ENCODE assay signal across 1 cellular context in the genomic region with DNA sequence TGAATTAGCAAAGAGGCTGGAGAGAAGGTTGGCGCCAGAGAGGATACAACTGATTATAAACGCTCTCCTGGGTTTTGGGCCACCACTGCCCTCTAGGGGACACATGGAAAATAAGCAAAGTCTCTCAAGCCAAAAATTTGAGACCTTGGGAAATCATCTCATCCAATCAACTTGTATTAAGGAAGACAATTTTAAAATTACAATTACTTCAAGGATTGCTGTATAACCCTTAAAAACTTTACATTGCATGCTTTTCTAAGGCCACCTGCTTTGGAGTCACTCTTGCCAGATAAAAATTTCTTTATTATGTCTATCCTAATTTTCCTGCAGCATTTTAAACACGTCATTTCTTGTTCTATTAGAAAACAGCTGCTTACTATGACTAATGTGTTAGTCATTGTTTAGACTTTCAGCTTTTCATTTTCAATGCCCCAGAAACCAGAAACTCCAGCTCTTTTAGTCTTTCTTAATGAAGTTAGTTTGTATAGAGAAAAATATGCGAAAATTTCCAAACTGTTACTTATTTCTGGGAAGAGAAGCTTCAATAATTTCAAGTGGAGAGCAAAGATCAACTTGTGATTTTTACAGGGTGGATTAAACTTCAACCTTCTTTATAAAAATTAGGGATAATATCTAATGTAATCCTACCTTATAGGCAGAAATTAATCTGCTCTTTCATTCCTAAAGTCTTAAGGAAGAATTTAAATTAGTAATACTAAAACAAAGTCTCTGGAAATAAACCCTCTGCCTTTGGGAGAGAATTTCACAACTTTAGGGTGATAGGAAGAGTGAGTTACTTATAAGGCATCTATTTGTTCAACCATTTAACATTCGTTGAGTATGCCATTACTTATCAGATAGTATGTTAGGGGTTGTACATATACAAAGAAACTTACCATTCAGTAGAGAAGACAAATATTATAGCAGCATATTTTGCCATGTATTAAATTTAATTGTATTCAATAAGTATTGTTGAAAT.
TF ChIP-seq lines count a peak whose summit lies in the region.

No MANE protein-coding gene starts in this region.

TF ChIP-seq in HepG2, 621 proteins besides CTCF, POLR2A, EP300 and RAD21 (continued from another document):
- TF ChIP-seq FOXJ3 (CRISPR knock-in tag; IDR thresholded peaks at IDR 0.05; ENCODE audit: borderline replicate concordance) = peak; percentile 28; the same call in 1 of the 2 replicates
- TF ChIP-seq, protein P1, sequence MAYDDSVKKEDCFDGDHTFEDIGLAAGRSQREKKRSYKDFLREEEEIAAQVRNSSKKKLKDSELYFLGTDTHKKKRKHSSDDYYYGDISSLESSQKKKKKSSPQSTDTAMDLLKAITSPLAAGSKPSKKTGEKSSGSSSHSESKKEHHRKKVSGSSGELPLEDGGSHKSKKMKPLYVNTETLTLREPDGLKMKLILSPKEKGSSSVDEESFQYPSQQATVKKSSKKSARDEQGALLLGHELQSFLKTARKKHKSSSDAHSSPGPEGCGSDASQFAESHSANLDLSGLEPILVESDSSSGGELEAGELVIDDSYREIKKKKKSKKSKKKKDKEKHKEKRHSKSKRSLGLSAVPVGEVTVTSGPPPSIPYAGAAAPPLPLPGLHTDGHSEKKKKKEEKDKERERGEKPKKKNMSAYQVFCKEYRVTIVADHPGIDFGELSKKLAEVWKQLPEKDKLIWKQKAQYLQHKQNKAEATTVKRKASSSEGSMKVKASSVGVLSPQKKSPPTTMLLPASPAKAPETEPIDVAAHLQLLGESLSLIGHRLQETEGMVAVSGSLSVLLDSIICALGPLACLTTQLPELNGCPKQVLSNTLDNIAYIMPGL (CRISPR knock-in tag; IDR thresholded peaks at IDR 0.05; ENCODE audit: borderline replicate concordance in 1 of 2, low read depth in 1 of 2) = peak in 1 of 2 experiments; percentile 34; a peak in 1 of 4 replicates
- peak; percentile 81 for TF ChIP-seq SMC3 (IDR thresholded peaks at IDR 0.05; ENCODE audit: low read length)
- no peak for TF ChIP-seq NFE2L1 (CRISPR knock-in tag; IDR thresholded peaks at IDR 0.05; ENCODE audit: borderline replicate concordance)
- TF ChIP-seq, protein P2, sequence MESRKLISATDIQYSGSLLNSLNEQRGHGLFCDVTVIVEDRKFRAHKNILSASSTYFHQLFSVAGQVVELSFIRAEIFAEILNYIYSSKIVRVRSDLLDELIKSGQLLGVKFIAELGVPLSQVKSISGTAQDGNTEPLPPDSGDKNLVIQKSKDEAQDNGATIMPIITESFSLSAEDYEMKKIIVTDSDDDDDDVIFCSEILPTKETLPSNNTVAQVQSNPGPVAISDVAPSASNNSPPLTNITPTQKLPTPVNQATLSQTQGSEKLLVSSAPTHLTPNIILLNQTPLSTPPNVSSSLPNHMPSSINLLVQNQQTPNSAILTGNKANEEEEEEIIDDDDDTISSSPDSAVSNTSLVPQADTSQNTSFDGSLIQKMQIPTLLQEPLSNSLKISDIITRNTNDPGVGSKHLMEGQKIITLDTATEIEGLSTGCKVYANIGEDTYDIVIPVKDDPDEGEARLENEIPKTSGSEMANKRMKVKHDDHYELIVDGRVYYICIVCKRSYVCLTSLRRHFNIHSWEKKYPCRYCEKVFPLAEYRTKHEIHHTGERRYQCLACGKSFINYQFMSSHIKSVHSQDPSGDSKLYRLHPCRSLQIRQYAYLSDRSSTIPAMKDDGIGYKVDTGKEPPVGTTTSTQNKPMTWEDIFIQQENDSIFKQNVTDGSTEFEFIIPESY (CRISPR knock-in tag; IDR thresholded peaks at IDR 0.05) = peak; percentile 93
- TF ChIP-seq ZNF747 (CRISPR knock-in tag; IDR thresholded peaks at IDR 0.05; ENCODE audit: borderline replicate concordance) = no peak
- TF ChIP-seq, protein P3, sequence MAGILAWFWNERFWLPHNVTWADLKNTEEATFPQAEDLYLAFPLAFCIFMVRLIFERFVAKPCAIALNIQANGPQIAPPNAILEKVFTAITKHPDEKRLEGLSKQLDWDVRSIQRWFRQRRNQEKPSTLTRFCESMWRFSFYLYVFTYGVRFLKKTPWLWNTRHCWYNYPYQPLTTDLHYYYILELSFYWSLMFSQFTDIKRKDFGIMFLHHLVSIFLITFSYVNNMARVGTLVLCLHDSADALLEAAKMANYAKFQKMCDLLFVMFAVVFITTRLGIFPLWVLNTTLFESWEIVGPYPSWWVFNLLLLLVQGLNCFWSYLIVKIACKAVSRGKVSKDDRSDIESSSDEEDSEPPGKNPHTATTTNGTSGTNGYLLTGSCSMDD (CRISPR knock-in tag; IDR thresholded peaks at IDR 0.05) = no peak
- TF ChIP-seq GATAD2A (CRISPR knock-in tag; IDR thresholded peaks at IDR 0.05) = 0 out of 2 replicates have a peak, but pooled peaks have one; percentile 11
- TF ChIP-seq CREB1 (IDR thresholded peaks at IDR 0.05) = 0 out of 2 replicates have a peak, but pooled peaks have one; percentile 12
- no peak for TF ChIP-seq CREB1 (CRISPR knock-in tag; IDR thresholded peaks at IDR 0.05)
- 0 out of 2 replicates have a peak, but pooled peaks have one; percentile 22 for TF ChIP-seq IRF2 (CRISPR knock-in tag; IDR thresholded peaks at IDR 0.05)
